In the genomic region with DNA sequence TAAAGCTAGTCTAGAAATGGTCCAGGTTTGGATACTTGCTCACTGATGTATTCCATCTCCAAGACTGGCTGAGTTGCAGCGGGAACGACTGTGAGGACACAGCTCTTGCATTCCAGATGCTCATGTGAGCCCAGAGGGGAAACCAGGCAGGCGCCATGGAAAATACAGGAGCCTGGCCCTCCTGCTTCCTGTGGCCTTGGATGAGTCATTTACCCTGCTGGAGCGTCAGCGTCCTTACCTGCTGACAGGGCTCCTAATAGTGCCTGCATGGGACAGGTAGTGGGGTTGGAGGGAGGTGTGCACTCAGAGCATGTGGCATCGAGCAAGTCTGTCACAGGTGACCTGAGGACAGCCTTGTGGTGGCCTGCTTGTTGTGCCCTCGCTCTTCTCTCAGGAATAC, we compare ENCODE assay signal across 27 cellular contexts.
DNase-seq lines count a peak whose midpoint lies in the region; ATAC-seq, FAIRE-seq and TF ChIP-seq lines count a peak whose summit lies in the region.
"Had no signal": no experiment of that assay in that cellular context is flagged by ENCODE, and none has a peak within 500 bp of the region (broad histone marks: within the 10 kb centered on the region; RNA-seq: fewer than 3 reads in every experiment).

No MANE protein-coding gene starts in this region.

- H3K79me2 ChIP-seq in SK-N-SH (ENCODE audit: insufficient read depth), result no peaks in the 10 kb centered on the region

- no peaks in the 10 kb centered on the region for H3K9me3 ChIP-seq in SK-N-SH
- H3K9me3 ChIP-seq in lower lobe of right lung, result peaks cover 4% of the 10 kb centered on the region

- H3K27me3 ChIP-seq in SK-N-SH (ENCODE audit: insufficient read depth) (no peaks in the 10 kb centered on the region), lower lobe of right lung (ENCODE audit: low read depth) (no peaks in the 10 kb centered on the region)
- H3K27me3 ChIP-seq: heart left ventricle had no signal

- H2AFZ ChIP-seq in SK-N-SH (ENCODE audit: low read depth), result no peak overlapping the region

- peak; percentile 24 for DNase-seq in SK-N-SH
- peak; percentile 7 for DNase-seq in RWPE1 (ENCODE audit: low spot score)
- peak; percentile 52 for DNase-seq in renal cortical epithelial cell (ENCODE audit: low read depth)
- no peak for DNase-seq in HuH-7.5 (ENCODE audit: low spot score)
- no peak for DNase-seq in HTR-8/SVneo (ENCODE audit: insufficient read length, low spot score)
- no peak for DNase-seq in lower lobe of right lung
- DNase-seq: activated CD4-positive, alpha-beta T cell treated with anti-CD3 and anti-CD28 coated beads, Interleukin-2, amount 50 U/mL, for 48 hours; activated T-cell treated with anti-CD3 and anti-CD28 coated beads for 4 hours; amygdala; effector memory CD4-positive, alpha-beta T cell; GF-D8; H7; heart left ventricle; immature natural killer cell; KBM-7; NCI-H1092; NCI-H2081; NCI-H510A; SHP77 treated with DMSO at 0.1 percent for 48 hours; stimulated activated CD4-positive, alpha-beta T cell treated with anti-CD3 and anti-CD28 coated beads, Interleukin-4, amount 100 ng/mL, for 1 hour had no signal

- no peak for TF ChIP-seq RAD21 in SK-N-SH (IDR thresholded peaks at IDR 0.05; ENCODE audit: low read length)

- no peak overlapping the region for H3K4me3 ChIP-seq in SK-N-SH (ENCODE audit: low read depth in 2 of 2, low read length in 1 of 2)
- H3K4me3 ChIP-seq in lower lobe of right lung, result no peak overlapping the region
- H3K4me3 ChIP-seq: GM12878, heart left ventricle, skin epidermis had no signal

- H4K20me1 ChIP-seq in SK-N-SH (ENCODE audit: insufficient read depth), result no peaks in the 10 kb centered on the region

- no peak for FAIRE-seq in HTR-8/SVneo (lab: Jason Lieb, UNC)
- FAIRE-seq: D721Med, GM12878 had no signal

- no peak overlapping the region for H3K4me2 ChIP-seq in SK-N-SH

- peak overlapping the region in 1 of 2 experiments; percentile 86; a peak in 3 of 4 replicates for H3K27ac ChIP-seq in SK-N-SH (ENCODE audit: low read depth in 2 of 2, low read length in 1 of 2)
- no peak overlapping the region for H3K27ac ChIP-seq in RWPE1
- no peak overlapping the region for H3K27ac ChIP-seq in lower lobe of right lung
- H3K27ac ChIP-seq: 22Rv1, heart left ventricle, skin epidermis had no signal

- TF ChIP-seq CTCF in SK-N-SH (IDR thresholded peaks at IDR 0.05) (no peak), RWPE1 (conservative IDR thresholded peaks at IDR 0.05; ENCODE audit: low read depth) (no peak), lower lobe of right lung (IDR thresholded peaks at IDR 0.05) (no peak)

- TF ChIP-seq EP300 in SK-N-SH (IDR thresholded peaks at IDR 0.05; ENCODE audit: borderline replicate concordance in 1 of 2, low read depth in 1 of 2, low read length in 1 of 2), result peak in 1 of 2 experiments; percentile 18; a peak in 1 of 4 replicates

- ATAC-seq in SK-N-SH treated with all-trans-retinoic acid at 6 μM for 48 hours, result no peak; the same call in 2 of the 3 replicates
- peak; percentile 8 for ATAC-seq in esophagus mucosa
- no peak for ATAC-seq in lower lobe of right lung
- ATAC-seq: GM12878; heart left ventricle; natural killer cell treated with Interleukin-12 subunit alpha and Interleukin-12 subunit beta and Interleukin-15 and Interleukin-18, amount 100 ng/mL, for 72 hours had no signal

- H3K4me1 ChIP-seq in SK-N-SH (ENCODE audit: control insufficient read depth in 1 of 2, insufficient read depth in 2 of 2, low read depth in 1 of 2, low read length in 1 of 2) (peaks cover 9 to 42% of the 10 kb centered on the region in 2 experiments), lower lobe of right lung (no peaks in the 10 kb centered on the region)
- H3K4me1 ChIP-seq: heart left ventricle had no signal

- POLR2A ChIA-PET in SK-N-SH (lab: Yijun Ruan, JAX), result interaction anchor here (1.4 kb wide), 1 partner anchor 50 kb away, joined by 9 read pairs; no protein-coding TSS in a partner anchor
- POLR2A ChIA-PET in RWPE1 (lab: Yijun Ruan, JAX; ENCODE audit: low non-redundant PET), result no interaction called here

- H3K36me3 ChIP-seq in SK-N-SH (replicated peaks in 1 of 2; ENCODE audit: control insufficient read depth in 1 of 2, insufficient read depth in 2 of 2, low read length in 1 of 2), result peaks cover 25 to 29% of the 10 kb centered on the region in 2 experiments
- H3K36me3 ChIP-seq in lower lobe of right lung, result peaks cover 82% of the 10 kb centered on the region

- H3K9me2 ChIP-seq in SK-N-SH, result no peaks in the 10 kb centered on the region

- intact Hi-C loops in lower lobe of right lung (cut with DNase I), result no loop called here

- peaks cover 17% of the 10 kb centered on the region for H3F3A ChIP-seq in SK-N-SH (replicated peaks; ENCODE audit: insufficient read depth)

- no peak overlapping the region for H3K9ac ChIP-seq in SK-N-SH

- 75% methylated on average over 5 of the region's 7 CpGs for WGBS in SK-N-SH (ENCODE audit: low lambda C conversion rate)

- CTCF ChIA-PET in SK-N-SH (lab: Yijun Ruan, JAX) (interaction anchor here (1.2 to 2.0 kb wide), 3 partner anchors 9 to 30 kb away, joined by 3 to 6 read pairs (median 4); no protein-coding TSS in a partner anchor), RWPE1 (lab: Yijun Ruan, JAX) (no interaction called here)

TF ChIP-seq in SK-N-SH, 30 proteins besides CTCF, POLR2A, EP300 and RAD21 (continues in another document):
- TF ChIP-seq MEF2A (IDR thresholded peaks at IDR 0.05; ENCODE audit: borderline replicate concordance, low read depth) (no peak), RCOR1 (IDR thresholded peaks at IDR 0.05; ENCODE audit: low read length) (0 out of 2 replicates have a peak, but pooled peaks have one; percentile 26), NRF1 (IDR thresholded peaks at IDR 0.05; ENCODE audit: low read depth, low read length) (no peak)
- TF ChIP-seq, protein P1, sequence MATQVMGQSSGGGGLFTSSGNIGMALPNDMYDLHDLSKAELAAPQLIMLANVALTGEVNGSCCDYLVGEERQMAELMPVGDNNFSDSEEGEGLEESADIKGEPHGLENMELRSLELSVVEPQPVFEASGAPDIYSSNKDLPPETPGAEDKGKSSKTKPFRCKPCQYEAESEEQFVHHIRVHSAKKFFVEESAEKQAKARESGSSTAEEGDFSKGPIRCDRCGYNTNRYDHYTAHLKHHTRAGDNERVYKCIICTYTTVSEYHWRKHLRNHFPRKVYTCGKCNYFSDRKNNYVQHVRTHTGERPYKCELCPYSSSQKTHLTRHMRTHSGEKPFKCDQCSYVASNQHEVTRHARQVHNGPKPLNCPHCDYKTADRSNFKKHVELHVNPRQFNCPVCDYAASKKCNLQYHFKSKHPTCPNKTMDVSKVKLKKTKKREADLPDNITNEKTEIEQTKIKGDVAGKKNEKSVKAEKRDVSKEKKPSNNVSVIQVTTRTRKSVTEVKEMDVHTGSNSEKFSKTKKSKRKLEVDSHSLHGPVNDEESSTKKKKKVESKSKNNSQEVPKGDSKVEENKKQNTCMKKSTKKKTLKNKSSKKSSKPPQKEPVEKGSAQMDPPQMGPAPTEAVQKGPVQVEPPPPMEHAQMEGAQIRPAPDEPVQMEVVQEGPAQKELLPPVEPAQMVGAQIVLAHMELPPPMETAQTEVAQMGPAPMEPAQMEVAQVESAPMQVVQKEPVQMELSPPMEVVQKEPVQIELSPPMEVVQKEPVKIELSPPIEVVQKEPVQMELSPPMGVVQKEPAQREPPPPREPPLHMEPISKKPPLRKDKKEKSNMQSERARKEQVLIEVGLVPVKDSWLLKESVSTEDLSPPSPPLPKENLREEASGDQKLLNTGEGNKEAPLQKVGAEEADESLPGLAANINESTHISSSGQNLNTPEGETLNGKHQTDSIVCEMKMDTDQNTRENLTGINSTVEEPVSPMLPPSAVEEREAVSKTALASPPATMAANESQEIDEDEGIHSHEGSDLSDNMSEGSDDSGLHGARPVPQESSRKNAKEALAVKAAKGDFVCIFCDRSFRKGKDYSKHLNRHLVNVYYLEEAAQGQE (IDR thresholded peaks at IDR 0.05; ENCODE audit: low read depth, low read length), result no peak

TF ChIP-seq in SK-N-SH treated with all-trans-retinoic acid at 6 μM for 48 hours, 23 proteins besides CTCF, POLR2A, EP300 and RAD21:
- no peak for TF ChIP-seq ARNTL (CRISPR knock-in tag; IDR thresholded peaks at IDR 0.05; ENCODE audit: borderline replicate concordance, low read depth)
- TF ChIP-seq ZNF70 (CRISPR knock-in tag; IDR thresholded peaks at IDR 0.05), result no peak
- no peak for TF ChIP-seq PPARA (CRISPR knock-in tag; IDR thresholded peaks at IDR 0.05; ENCODE audit: borderline replicate concordance)
- TF ChIP-seq TCF4 (CRISPR knock-in tag; IDR thresholded peaks at IDR 0.05; ENCODE audit: borderline replicate concordance), result no peak

Comparison
In these comparisons a context has a peak if more than half of its experiments do, and no peak if none do; other contexts are left out.
1. DNase-seq: peak in SK-N-SH (single experiment), RWPE1 (single experiment) and renal cortical epithelial cell (single experiment); none in HuH-7.5 (single experiment), HTR-8/SVneo (single experiment) and lower lobe of right lung (single experiment).